ENCODE assay signal across 9 cellular contexts in the genomic region with DNA sequence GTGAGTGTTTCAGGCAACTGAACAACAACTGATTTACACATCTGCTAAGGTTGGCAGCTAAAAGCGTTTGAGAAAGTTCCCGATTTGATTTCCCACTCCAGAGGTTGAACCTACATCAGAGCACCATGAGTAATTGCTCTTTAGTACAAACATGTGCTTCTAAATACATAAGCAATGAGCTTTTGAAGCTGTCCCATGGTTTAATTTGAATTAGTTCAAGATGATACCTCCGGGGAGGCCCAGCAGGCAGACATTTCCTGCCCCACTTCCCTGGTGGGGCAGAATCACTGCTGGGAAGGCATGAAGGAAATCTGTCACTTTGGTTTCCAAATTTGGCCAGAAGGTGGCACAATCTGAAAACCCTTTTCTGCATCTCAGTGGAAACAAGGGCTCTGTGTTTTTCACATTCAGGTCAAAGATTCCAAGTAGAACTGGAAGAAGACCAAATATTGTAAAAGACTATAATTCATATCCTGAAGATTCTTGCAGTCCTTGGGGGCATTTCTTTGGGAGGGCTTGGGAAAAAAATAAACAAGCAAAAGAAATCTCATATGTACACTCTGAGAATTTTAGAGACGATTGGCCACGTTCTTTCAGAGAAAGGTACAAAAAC.
DNase-seq lines count a peak whose midpoint lies in the region; ATAC-seq lines count a peak whose summit lies in the region.
"Had no signal": no experiment of that assay in that cellular context is flagged by ENCODE, and none has a peak within 500 bp of the region (broad histone marks: within the 10 kb centered on the region; RNA-seq: fewer than 3 reads in every experiment).

No MANE protein-coding gene starts in this region.

- H3K27me3 Mint-ChIP-seq in CD4-positive, CD25-positive, alpha-beta regulatory T cell, result no peaks in the 10 kb centered on the region
- peaks cover 4% of the 10 kb centered on the region for H3K27me3 Mint-ChIP-seq in activated CD8-positive, alpha-beta T cell treated with anti-CD3 and anti-CD28 coated beads, Interleukin-2, amount 10 ng/mL, durations not matched to agents 7 days and 5 days (ENCODE audit: low read depth)

- no peaks in the 10 kb centered on the region for H3K27me3 ChIP-seq in CD4-positive, CD25-positive, alpha-beta regulatory T cell (ENCODE audit: control insufficient read depth, insufficient read depth, low read length)

- POLR2A ChIA-PET in activated CD8-positive, alpha-beta T cell treated with anti-CD3 and anti-CD28 coated beads, Interleukin-2, amount 10 ng/mL, durations not matched to agents 7 days and 5 days (lab: Charles Lee), result no interaction called here

- ATAC-seq in CD4-positive, CD25-positive, alpha-beta regulatory T cell (ENCODE audit: low read depth in 2 of 2), result no peak
- no peak for ATAC-seq in activated CD8-positive, alpha-beta T cell treated with anti-CD3 and anti-CD28 coated beads, Interleukin-2, amount 10 ng/mL, durations not matched to agents 7 days and 5 days
- no peak for ATAC-seq in GM18858 (IDR thresholded peaks at IDR 0.05; ENCODE audit: unreplicated experiment)
- ATAC-seq: T-cell had no signal

- peak in 2 of 3 donors; percentile 20 to 46 for DNase-seq in CD4-positive, CD25-positive, alpha-beta regulatory T cell
- DNase-seq in GM19238 (ENCODE audit: insufficient read length, low spot score), result peak; percentile 16
- DNase-seq in NCI-H2171 (lab: John Stamatoyannopoulos, UW), result peak; percentile 49
- peak; percentile 45 for DNase-seq in activated CD8-positive, alpha-beta T cell treated with anti-CD3 and anti-CD28 coated beads, Interleukin-2, amount 10 ng/mL, durations not matched to agents 7 days and 5 days
- peak; percentile 58 for DNase-seq in glomerular endothelial cell (ENCODE audit: extremely low read depth, low read depth, low spot score)
- peak; percentile 17 for DNase-seq in occipital lobe (lab: John Stamatoyannopoulos, UW)
- no peak for DNase-seq in NCI-H226

- H3K9me3 Mint-ChIP-seq in CD4-positive, CD25-positive, alpha-beta regulatory T cell, result peaks cover 0 to 2% (median 0%) of the 10 kb centered on the region in 7 donors
- H3K9me3 Mint-ChIP-seq in activated CD8-positive, alpha-beta T cell treated with anti-CD3 and anti-CD28 coated beads, Interleukin-2, amount 10 ng/mL, durations not matched to agents 7 days and 5 days (ENCODE audit: insufficient read depth), result no peaks in the 10 kb centered on the region
- H3K9me3 Mint-ChIP-seq: T-cell had no signal

- no peak overlapping the region for H3K4me3 Mint-ChIP-seq in CD4-positive, CD25-positive, alpha-beta regulatory T cell
- no peak overlapping the region for H3K4me3 Mint-ChIP-seq in activated CD8-positive, alpha-beta T cell treated with anti-CD3 and anti-CD28 coated beads, Interleukin-2, amount 10 ng/mL, durations not matched to agents 7 days and 5 days
- H3K4me3 Mint-ChIP-seq: T-cell had no signal

- no peak overlapping the region for H3K27ac Mint-ChIP-seq in CD4-positive, CD25-positive, alpha-beta regulatory T cell
- H3K27ac Mint-ChIP-seq in activated CD8-positive, alpha-beta T cell treated with anti-CD3 and anti-CD28 coated beads, Interleukin-2, amount 10 ng/mL, durations not matched to agents 7 days and 5 days, result no peak overlapping the region
- H3K27ac Mint-ChIP-seq: T-cell had no signal

- no peak overlapping the region for H3K27ac ChIP-seq in CD4-positive, CD25-positive, alpha-beta regulatory T cell (ENCODE audit: insufficient read depth, low read length, poor library complexity, severe bottlenecking)

- no peak overlapping the region for H3K4me3 ChIP-seq in CD4-positive, CD25-positive, alpha-beta regulatory T cell (ENCODE audit: low read depth, low read length)

- CTCF ChIA-PET in activated CD8-positive, alpha-beta T cell treated with anti-CD3 and anti-CD28 coated beads, Interleukin-2, amount 10 ng/mL, durations not matched to agents 7 days and 5 days (lab: Charles Lee), result interaction anchor here (0.7 to 3.9 kb wide), 7 partner anchors 20 to 469 kb away, joined by 3 to 19 read pairs (median 4); no protein-coding TSS in a partner anchor

- no peaks in the 10 kb centered on the region for H3K4me1 ChIP-seq in CD4-positive, CD25-positive, alpha-beta regulatory T cell (ENCODE audit: control insufficient read depth, insufficient read depth, low read length, poor library complexity, severe bottlenecking)

- H3K36me3 ChIP-seq in CD4-positive, CD25-positive, alpha-beta regulatory T cell (ENCODE audit: control insufficient read depth, insufficient read depth, low read length), result no peaks in the 10 kb centered on the region

- H3K36me3 Mint-ChIP-seq in CD4-positive, CD25-positive, alpha-beta regulatory T cell, result no peaks in the 10 kb centered on the region
- H3K36me3 Mint-ChIP-seq in activated CD8-positive, alpha-beta T cell treated with anti-CD3 and anti-CD28 coated beads, Interleukin-2, amount 10 ng/mL, durations not matched to agents 7 days and 5 days (ENCODE audit: low read depth), result no peaks in the 10 kb centered on the region
- H3K36me3 Mint-ChIP-seq: T-cell had no signal

- no peaks in the 10 kb centered on the region for H3K9me3 ChIP-seq in CD4-positive, CD25-positive, alpha-beta regulatory T cell (ENCODE audit: control insufficient read depth in 2 of 2, low read length in 2 of 2)

- no peaks in the 10 kb centered on the region for H3K4me1 Mint-ChIP-seq in CD4-positive, CD25-positive, alpha-beta regulatory T cell
- no peaks in the 10 kb centered on the region for H3K4me1 Mint-ChIP-seq in activated CD8-positive, alpha-beta T cell treated with anti-CD3 and anti-CD28 coated beads, Interleukin-2, amount 10 ng/mL, durations not matched to agents 7 days and 5 days (ENCODE audit: low read depth)
- H3K4me1 Mint-ChIP-seq: T-cell had no signal
